Comparison of ENCODE assay signal across 8 cellular contexts in the genomic region with DNA sequence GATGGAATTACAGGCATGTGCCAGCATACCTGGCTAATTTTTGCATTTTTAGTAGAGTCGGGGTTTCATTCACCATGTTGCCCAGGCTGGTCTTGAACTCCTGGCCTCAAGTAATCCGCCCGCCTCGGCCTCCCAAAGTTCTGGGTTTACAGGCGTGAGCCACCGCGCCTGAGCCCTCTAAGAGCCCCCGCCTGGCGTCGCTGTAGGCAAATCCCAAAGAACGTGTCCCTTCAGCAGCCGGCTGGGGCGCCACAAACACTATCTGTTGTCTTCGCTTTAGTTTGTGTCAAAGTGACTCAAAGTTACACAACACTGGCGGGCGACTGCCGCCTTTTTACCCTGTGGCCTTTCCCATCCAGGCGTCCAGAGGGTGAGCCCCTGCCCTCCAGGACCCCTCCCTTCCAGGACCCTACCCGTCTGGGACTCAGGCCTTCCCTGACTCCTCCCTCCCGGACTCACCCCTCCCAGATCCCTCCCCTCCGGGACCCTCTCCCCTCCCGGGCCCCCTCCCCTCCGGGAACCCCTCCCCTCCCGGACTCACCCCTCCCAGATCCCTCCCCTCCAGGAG. TPM values are rescaled to one million over a fixed set of nuclear protein-coding genes. Genes with fewer than 3 reads are reported as not detected.
DNase-seq lines count a peak whose midpoint lies in the region; ATAC-seq, FAIRE-seq and TF ChIP-seq lines count a peak whose summit lies in the region.

No MANE protein-coding gene starts in this region.

- peaks cover 21% of the 10 kb centered on the region for H3K36me3 Mint-ChIP-seq in activated CD4-positive, alpha-beta T cell treated with anti-CD3 and anti-CD28 coated beads, Interleukin-2, amount 10 ng/mL, durations not matched to agents 24 days and 14 days (ENCODE audit: low read depth)

- H3K27ac ChIP-seq in coronary artery = peak overlapping the region; percentile 98 to 100

- H3K4me3 ChIP-seq in AG09309 (ENCODE audit: control insufficient read depth, low read depth, low read length) (peak overlapping the region; percentile 73), coronary artery (peak overlapping the region; percentile 96)

- DNase-seq in AG09309 (ENCODE audit: low read depth) (peak; percentile 80), GM19239 (ENCODE audit: insufficient read length, low spot score) (peak; percentile 94), NCI-H526 (lab: John Stamatoyannopoulos, UW) (peak; percentile 94 to 97), coronary artery (ENCODE audit: low spot score) (peak; percentile 96), left lobe of liver (ENCODE audit: low spot score) (peak; percentile 93)
- peak; percentile 96 for DNase-seq in activated CD4-positive, alpha-beta T cell treated with anti-CD3 and anti-CD28 coated beads, Interleukin-2, amount 10 ng/mL, durations not matched to agents 24 days and 14 days
- DNase-seq in stimulated activated CD4-positive, alpha-beta T cell treated with anti-CD3 and anti-CD28 coated beads, Interleukin-1b, Interleukin-23, amount 100 ng/mL, for 48 hours = peak; percentile 94

- intact Hi-C loops in activated CD4-positive, alpha-beta T cell treated with anti-CD3 and anti-CD28 coated beads, Interleukin-2, amount 10 ng/mL, durations not matched to agents 24 days and 14 days (cut with micrococcal nuclease) = loop anchor here (1.0 to 5.0 kb wide), 10 partner anchors 64 to 490 kb away; partner anchors contain the start of genes CABLES2, LAMA5, MTG2 and OSBPL2

- peak overlapping the region; percentile 98 for H3K4me3 Mint-ChIP-seq in activated CD4-positive, alpha-beta T cell treated with anti-CD3 and anti-CD28 coated beads, Interleukin-2, amount 10 ng/mL, durations not matched to agents 24 days and 14 days

- TF ChIP-seq CTCF in AG09309 (IDR thresholded peaks at IDR 0.05; ENCODE audit: control insufficient read depth, insufficient read depth, low read depth, low read length, missing control alignments) (peak; percentile 94), coronary artery (IDR thresholded peaks at IDR 0.05) (peak; percentile 69)

- peak; percentile 78 for FAIRE-seq in GM19239 (lab: Jason Lieb, UNC)

- H3K27ac Mint-ChIP-seq in activated CD4-positive, alpha-beta T cell treated with anti-CD3 and anti-CD28 coated beads, Interleukin-2, amount 10 ng/mL, durations not matched to agents 24 days and 14 days = peak overlapping the region; percentile 100

- no peaks in the 10 kb centered on the region for H3K9me3 Mint-ChIP-seq in activated CD4-positive, alpha-beta T cell treated with anti-CD3 and anti-CD28 coated beads, Interleukin-2, amount 10 ng/mL, durations not matched to agents 24 days and 14 days

- ATAC-seq in HG03457 (IDR thresholded peaks at IDR 0.05; ENCODE audit: unreplicated experiment) (peak; percentile 27), left lobe of liver (peak; percentile 57)

- no peaks in the 10 kb centered on the region for H3K27me3 Mint-ChIP-seq in activated CD4-positive, alpha-beta T cell treated with anti-CD3 and anti-CD28 coated beads, Interleukin-2, amount 10 ng/mL, durations not matched to agents 24 days and 14 days

- peaks cover 20% of the 10 kb centered on the region for H3K4me1 Mint-ChIP-seq in activated CD4-positive, alpha-beta T cell treated with anti-CD3 and anti-CD28 coated beads, Interleukin-2, amount 10 ng/mL, durations not matched to agents 24 days and 14 days

RNA-seq across cellular contexts. Expression of gene ADRM1, which starts 0.9 kb away (rescaled TPM):
- total RNA-seq in activated CD4-positive, alpha-beta T cell treated with anti-CD3 and anti-CD28 coated beads, Interleukin-2, amount 10 ng/mL, durations not matched to agents 24 days and 14 days = 179 and 183 TPM in 2 replicates
- 61.0 TPM for total RNA-seq in left lobe of liver

Comparison
In these comparisons a context has a peak if more than half of its experiments do, and no peak if none do; other contexts are left out.
1. Peak in every context shown above with its lines: DNase-seq, ATAC-seq, H3K4me3 ChIP-seq and H3K27ac ChIP-seq.